Comparison of ENCODE assay signal across 9 cellular contexts in genomic region chr10:4246881-4247358, GRCh38.
DNase-seq lines count a peak whose midpoint lies in the region; ATAC-seq, FAIRE-seq and TF ChIP-seq lines count a peak whose summit lies in the region.
"Had no signal": no experiment of that assay in that cellular context is flagged by ENCODE, and none has a peak within 500 bp of the region (broad histone marks: within the 10 kb centered on the region; RNA-seq: fewer than 3 reads in every experiment).

No MANE protein-coding gene starts in this region.

- CTCF ChIA-PET in endothelial cell of umbilical vein (lab: Charles Lee) = interaction anchor here (1.0 to 1.5 kb wide), 3 partner anchors 9 to 410 kb away, joined by 3 to 5 read pairs (median 3); no protein-coding TSS in a partner anchor

- no peaks in the 10 kb centered on the region for H4K20me1 ChIP-seq in BLaER1
- no peaks in the 10 kb centered on the region for H4K20me1 ChIP-seq in endothelial cell of umbilical vein (replicated peaks; ENCODE audit: control insufficient read depth, extremely low read depth, insufficient read depth, low read length)

- DNase-seq in NCI-H226 = peak; percentile 71
- peak; percentile 69 for DNase-seq in endothelial cell of umbilical vein (ENCODE audit: low read depth, low spot score)
- peak; percentile 98 for DNase-seq in skeletal muscle cell (ENCODE audit: low read depth)
- DNase-seq in NCI-H2029 treated with DMSO at 0.1 percent for 48 hours (lab: John Stamatoyannopoulos, UW) = no peak
- DNase-seq in stimulated activated CD4-positive, alpha-beta T cell treated with anti-CD3 and anti-CD28 coated beads, Interleukin-4, amount 100 ng/mL, for 1 hour = no peak
- DNase-seq: NCI-H187 had no signal

- H3K4me1 ChIP-seq in BLaER1 = peaks cover 11% of the 10 kb centered on the region
- H3K4me1 ChIP-seq in endothelial cell of umbilical vein (ENCODE audit: control insufficient read depth, extremely low read depth, insufficient read depth, low read length) = peaks cover 40% of the 10 kb centered on the region

- no TSS peak for BruUV-seq in endothelial cell of umbilical vein (replicated peaks; lab: Mats Ljungman, UMichigan)

- POLR2A ChIA-PET in endothelial cell of umbilical vein (lab: Charles Lee) = interaction anchor here (0.8 kb wide), 1 partner anchor 55 kb away, joined by 4 read pairs; no protein-coding TSS in a partner anchor

- H3K4me3 ChIP-seq in BLaER1 = no peak overlapping the region
- no peak overlapping the region for H3K4me3 ChIP-seq in endothelial cell of umbilical vein (replicated peaks in 1 of 3; ENCODE audit: insufficient read depth in 1 of 3, low read depth in 1 of 3, low read length in 3 of 3)
- H3K4me3 ChIP-seq in skeletal muscle cell (ENCODE audit: low read depth, low read length) = no peak overlapping the region

- H3K4me2 ChIP-seq in BLaER1 = peak overlapping the region; percentile 25; the same call in 1 of the 2 replicates
- H3K4me2 ChIP-seq in endothelial cell of umbilical vein (ENCODE audit: insufficient read depth, low read length) = peak overlapping the region; percentile 30

- H3K36me3 ChIP-seq in BLaER1 (no peaks in the 10 kb centered on the region), endothelial cell of umbilical vein (ENCODE audit: control insufficient read depth in 2 of 2, extremely low read depth in 1 of 2, insufficient read depth in 2 of 2, low read length in 2 of 2) (no peaks in the 10 kb centered on the region)

- TF ChIP-seq POLR2A in endothelial cell of umbilical vein (IDR thresholded peaks at IDR 0.05; ENCODE audit: low read depth, low read length) = no peak

- dilution Hi-C loops in endothelial cell of umbilical vein (cut with MboI; ENCODE audit: extremely low pct_ligation_motif_present, low sequenced_read_pairs) = no loop called here

- no peak for TF ChIP-seq CTCF in endothelial cell of umbilical vein (IDR thresholded peaks at IDR 0.05; ENCODE audit: extremely low read depth in 1 of 2, insufficient read depth in 1 of 2, low read depth in 1 of 2, low read length in 2 of 2)

- FAIRE-seq in endothelial cell of umbilical vein (lab: Jason Lieb, UNC) = no peak

- no peaks in the 10 kb centered on the region for H3K9me3 ChIP-seq in BLaER1
- H3K9me3 ChIP-seq in endothelial cell of umbilical vein (replicated peaks; ENCODE audit: control insufficient read depth, insufficient read depth, low read length) = no peaks in the 10 kb centered on the region

- H3K9me1 ChIP-seq in endothelial cell of umbilical vein (replicated peaks; ENCODE audit: control insufficient read depth, extremely low read depth, insufficient read depth, low read length) = no peaks in the 10 kb centered on the region

- H3K27me3 ChIP-seq in BLaER1 (no peaks in the 10 kb centered on the region), endothelial cell of umbilical vein (ENCODE audit: control insufficient read depth in 2 of 2, insufficient read depth in 2 of 2, low read length in 2 of 2) (no peaks in the 10 kb centered on the region)

- no peaks in the 10 kb centered on the region for H3K79me2 ChIP-seq in endothelial cell of umbilical vein (ENCODE audit: control insufficient read depth, insufficient read depth, low read length)

- ATAC-seq in HG03439 (IDR thresholded peaks at IDR 0.05; ENCODE audit: unreplicated experiment) (no peak), HG02970 (IDR thresholded peaks at IDR 0.05; ENCODE audit: low FRiP score, unreplicated experiment) (no peak)

- peak overlapping the region; percentile 16 for H2AFZ ChIP-seq in endothelial cell of umbilical vein (ENCODE audit: low read depth, low read length)

- H3K27ac ChIP-seq in BLaER1 = no peak overlapping the region
- peak overlapping the region; percentile 52 for H3K27ac ChIP-seq in endothelial cell of umbilical vein (ENCODE audit: insufficient read depth, low read depth, low read length)

- H3K9ac ChIP-seq in BLaER1 = no peak overlapping the region
- peak overlapping the region; percentile 8 for H3K9ac ChIP-seq in endothelial cell of umbilical vein (replicated peaks; ENCODE audit: extremely low read depth, insufficient read depth, low read length)

- intact Hi-C loops in endothelial cell of umbilical vein (cut with micrococcal nuclease) = no loop called here

TF ChIP-seq in endothelial cell of umbilical vein, 7 proteins besides CTCF, POLR2A, EP300 and RAD21:
- TF ChIP-seq GATA2 (IDR thresholded peaks at IDR 0.05; ENCODE audit: insufficient read depth, insufficient read length, low read depth, low read length) (peak; percentile 82), FOS (IDR thresholded peaks at IDR 0.05; ENCODE audit: borderline replicate concordance, insufficient read depth, low read length) (peak; percentile 94), JUN (IDR thresholded peaks at IDR 0.05; ENCODE audit: borderline replicate concordance, insufficient read depth, insufficient read length, low read depth) (peak; percentile 78), POLR2AphosphoS5 (IDR thresholded peaks at IDR 0.05; ENCODE audit: insufficient read depth, low read depth, low read length) (peak; percentile 34), EZH2 (IDR thresholded peaks at IDR 0.05; ENCODE audit: borderline replicate concordance, low read depth, low read length, severe bottlenecking) (no peak)

Comparison
In these comparisons a context has a peak if more than half of its experiments do, and no peak if none do; other contexts are left out.
1. DNase-seq: peak in NCI-H226 (single experiment), endothelial cell of umbilical vein (single experiment) and skeletal muscle cell (single experiment); none in NCI-H2029 treated with DMSO at 0.1 percent for 48 hours (single experiment) and stimulated activated CD4-positive, alpha-beta T cell treated with anti-CD3 and anti-CD28 coated beads, Interleukin-4, amount 100 ng/mL, for 1 hour (single experiment).